Comparison of ENCODE assay signal across 9 cellular contexts in genomic region chr21:41411449-41412089, GRCh38. TPM values are rescaled to one million over a fixed set of nuclear protein-coding genes. Genes with fewer than 3 reads are reported as not detected.
DNase-seq lines count a peak whose midpoint lies in the region; ATAC-seq, FAIRE-seq and TF ChIP-seq lines count a peak whose summit lies in the region.
"Had no signal": no experiment of that assay in that cellular context is flagged by ENCODE, and none has a peak within 500 bp of the region (broad histone marks: within the 10 kb centered on the region; RNA-seq: fewer than 3 reads in every experiment).

No MANE protein-coding gene starts in this region.

- RAD21 ChIA-PET in HCT116 (lab: Charles Lee; ENCODE audit: low non-redundant PET in 1 of 2, low total read pairs in 2 of 2, uncharacterized antibody in 2 of 2, unreplicated experiment in 2 of 2) = no interaction called here

- H3K4me1 ChIP-seq in HCT116 (ENCODE audit: control insufficient read depth in 1 of 2, insufficient read depth in 2 of 2, low read length in 2 of 2) (peaks cover 2 to 8% of the 10 kb centered on the region in 2 experiments; a peak in 3 of 4 replicates), HepG2 (ENCODE audit: insufficient read depth, low read length) (peaks cover 13% of the 10 kb centered on the region)

- no peak overlapping the region for H2AFZ ChIP-seq in HCT116 (ENCODE audit: low read depth, low read length, poor library complexity, severe bottlenecking)
- no peak overlapping the region for H2AFZ ChIP-seq in HepG2 (ENCODE audit: low read length)

- TF ChIP-seq EP300 in HepG2 (IDR thresholded peaks at IDR 0.05; ENCODE audit: low read depth in 2 of 2, low read length in 2 of 2) = no peak
- no peak for TF ChIP-seq EP300 in HepG2 (CRISPR knock-in tag; IDR thresholded peaks at IDR 0.05; ENCODE audit: borderline replicate concordance)

- peak; percentile 86 for ATAC-seq in HCT116
- ATAC-seq in HepG2 = peak; percentile 84
- ATAC-seq in GM21423 (IDR thresholded peaks at IDR 0.05; ENCODE audit: unreplicated experiment) = no peak
- ATAC-seq in GM21825 (IDR thresholded peaks at IDR 0.05; ENCODE audit: unreplicated experiment) = no peak
- ATAC-seq in GM21515 (IDR thresholded peaks at IDR 0.05; ENCODE audit: unreplicated experiment) = no peak

- H3K4me1 Mint-ChIP-seq in Calu3 (ENCODE audit: low read depth, unreplicated experiment) = no peaks in the 10 kb centered on the region
- no peaks in the 10 kb centered on the region for H3K4me1 Mint-ChIP-seq in activated CD4-positive, alpha-beta memory T cell treated with anti-CD3 and anti-CD28 coated beads for 36 hours (ENCODE audit: low read depth)

- H3K9me2 ChIP-seq in HCT116 (ENCODE audit: insufficient read depth) = no peaks in the 10 kb centered on the region

- H3K36me3 Mint-ChIP-seq in Calu3 (ENCODE audit: insufficient read depth, unreplicated experiment) = no peaks in the 10 kb centered on the region
- H3K36me3 Mint-ChIP-seq in activated CD4-positive, alpha-beta memory T cell treated with anti-CD3 and anti-CD28 coated beads for 36 hours = peaks cover 34% of the 10 kb centered on the region

- WGBS in HepG2 (ENCODE audit: low lambda C conversion rate) = 76% methylated on average over 5 of the region's 5 CpGs

- no peak overlapping the region for H3K4me3 Mint-ChIP-seq in Calu3 (ENCODE audit: low read depth, unreplicated experiment)
- H3K4me3 Mint-ChIP-seq in activated CD4-positive, alpha-beta memory T cell treated with anti-CD3 and anti-CD28 coated beads for 36 hours = no peak overlapping the region
- H3K4me3 Mint-ChIP-seq: T-cell had no signal

- intact Hi-C loops in Calu3 (cut with micrococcal nuclease; ENCODE audit: unreplicated experiment) (no loop called here), HCT116 (cut with micrococcal nuclease) (no loop called here), HepG2 (cut with micrococcal nuclease; ENCODE audit: unreplicated experiment) (no loop called here)
- intact Hi-C loops in activated CD4-positive, alpha-beta memory T cell treated with anti-CD3 and anti-CD28 coated beads for 36 hours (cut with micrococcal nuclease) = no loop called here

- CTCF ChIA-PET in Calu3 (lab: Charles Lee) = interaction anchor here (3.0 kb wide), 1 partner anchor 128 kb away, joined by 10 read pairs; no protein-coding TSS in a partner anchor
- CTCF ChIA-PET in HCT116 (lab: Charles Lee) = interaction anchor here (1.2 to 1.9 kb wide), 4 partner anchors 12 to 152 kb away, joined by 3 to 9 read pairs (median 4); no protein-coding TSS in a partner anchor
- CTCF ChIA-PET in activated CD4-positive, alpha-beta memory T cell treated with anti-CD3 and anti-CD28 coated beads for 36 hours (lab: Charles Lee) = interaction anchor here (0.5 to 0.6 kb wide), 2 partner anchors 21 to 66 kb away, joined by 3 to 4 read pairs; no protein-coding TSS in a partner anchor
- CTCF ChIA-PET in HepG2 (lab: Yijun Ruan, JAX; ENCODE audit: low intra/inter-chr PET ratio, low total read pairs) = no interaction called here

- H3K27ac ChIP-seq in HCT116 (ENCODE audit: low read depth, low read length) (no peak overlapping the region), HepG2 (ENCODE audit: extremely low read length, insufficient read depth, low read length) (no peak overlapping the region)

- H3K9ac ChIP-seq in HCT116 (ENCODE audit: low read length) = no peak overlapping the region
- no peak overlapping the region for H3K9ac ChIP-seq in HepG2 (ENCODE audit: insufficient read depth, low read depth, low read length)

- H3K4me2 ChIP-seq in HCT116 (ENCODE audit: low read length) (peak overlapping the region; percentile 9; the same call in 1 of the 2 replicates), HepG2 (ENCODE audit: low read depth, low read length) (no peak overlapping the region; the same call in 1 of the 2 replicates)

- peaks cover 28% of the 10 kb centered on the region for H3K27me3 Mint-ChIP-seq in Calu3 (ENCODE audit: unreplicated experiment)
- no peaks in the 10 kb centered on the region for H3K27me3 Mint-ChIP-seq in activated CD4-positive, alpha-beta memory T cell treated with anti-CD3 and anti-CD28 coated beads for 36 hours
- H3K27me3 Mint-ChIP-seq: T-cell had no signal

- H3K9me3 ChIP-seq in HCT116 (ENCODE audit: control insufficient read depth in 1 of 2, insufficient read depth in 1 of 2, low read depth in 1 of 2, low read length in 2 of 2) (no peaks in the 10 kb centered on the region), HepG2 (ENCODE audit: low read length) (no peaks in the 10 kb centered on the region)

- FAIRE-seq in HepG2 (lab: Jason Lieb, UNC) = no peak

- TF ChIP-seq POLR2A in HCT116 (IDR thresholded peaks at IDR 0.05; ENCODE audit: borderline replicate concordance, extremely low read depth, insufficient read depth, insufficient read length) (no peak), HepG2 (IDR thresholded peaks at IDR 0.05; ENCODE audit: insufficient read depth in 1 of 2, low read depth in 2 of 2, low read length in 2 of 2) (no peak)

- no TSS peak for BruUV-seq in Calu3 (replicated peaks; lab: Mats Ljungman, UMichigan)
- BruUV-seq in HCT116 (replicated peaks; lab: Mats Ljungman, UMichigan) = no TSS peak
- BruUV-seq in HepG2 (replicated peaks; lab: Mats Ljungman, UMichigan) = no TSS peak

- DNase-seq in Calu3 (peak; percentile 24), HCT116 (ENCODE audit: low read depth, low spot score) (no peak), HepG2 (ENCODE audit: low spot score) (peak; percentile 9), NOMO-1 (lab: John Stamatoyannopoulos, UW; ENCODE audit: unreplicated experiment in 2 of 2) (no peak)
- DNase-seq in activated CD4-positive, alpha-beta memory T cell treated with anti-CD3 and anti-CD28 coated beads for 36 hours = peak; percentile 36

- H3K36me3 ChIP-seq in HCT116 (ENCODE audit: control insufficient read depth in 1 of 2, insufficient read depth in 2 of 2, low read length in 2 of 2) = no peaks in the 10 kb centered on the region
- peaks cover 0 to 5% of the 10 kb centered on the region in 2 experiments; a peak in 2 of 5 replicates for H3K36me3 ChIP-seq in HepG2 (replicated peaks in 1 of 2; ENCODE audit: control insufficient read depth in 1 of 2, insufficient read depth in 2 of 2, low read length in 2 of 2)

- TF ChIP-seq CTCF in Calu3 (IDR thresholded peaks at IDR 0.05; ENCODE audit: unreplicated experiment) (no peak), HCT116 (IDR thresholded peaks at IDR 0.05 in 2 of 3, conservative IDR thresholded peaks at IDR 0.05 in 1 of 3; ENCODE audit: borderline replicate concordance in 1 of 3, insufficient read depth in 1 of 3, low read depth in 2 of 3, low read length in 2 of 3) (peak in 2 of 3 experiments; percentile 16 to 40; a peak in 3 of 6 replicates), HepG2 (CRISPR knock-in tag; IDR thresholded peaks at IDR 0.05) (peak; percentile 32; the same call in 1 of the 2 replicates)

- H4K20me1 ChIP-seq in HCT116 (ENCODE audit: insufficient read depth) (no peaks in the 10 kb centered on the region), HepG2 (ENCODE audit: insufficient read depth, low read length) (no peaks in the 10 kb centered on the region)

- TF ChIP-seq RAD21 in HCT116 (IDR thresholded peaks at IDR 0.05; ENCODE audit: low read depth) = no peak
- no peak for TF ChIP-seq RAD21 in HepG2 (CRISPR knock-in tag; IDR thresholded peaks at IDR 0.05)

- no peaks in the 10 kb centered on the region for H3K79me2 ChIP-seq in HCT116 (ENCODE audit: insufficient read depth, low read length)
- H3K79me2 ChIP-seq in HepG2 (ENCODE audit: insufficient read depth, low read length) = no peaks in the 10 kb centered on the region

- no peaks in the 10 kb centered on the region for H3K9me3 Mint-ChIP-seq in Calu3 (ENCODE audit: low read depth, unreplicated experiment)
- H3K9me3 Mint-ChIP-seq in activated CD4-positive, alpha-beta memory T cell treated with anti-CD3 and anti-CD28 coated beads for 36 hours = peaks cover 39% of the 10 kb centered on the region

- H3K27me3 ChIP-seq in HCT116 (ENCODE audit: insufficient read depth, low read length) (peaks cover 16% of the 10 kb centered on the region), HepG2 (ENCODE audit: control insufficient read depth in 1 of 2, insufficient read depth in 2 of 2, low read length in 2 of 2) (no peaks in the 10 kb centered on the region)

- H3K27ac Mint-ChIP-seq in Calu3 (ENCODE audit: unreplicated experiment) = no peak overlapping the region
- no peak overlapping the region for H3K27ac Mint-ChIP-seq in activated CD4-positive, alpha-beta memory T cell treated with anti-CD3 and anti-CD28 coated beads for 36 hours
- H3K27ac Mint-ChIP-seq: T-cell had no signal

- in situ Hi-C loops in HepG2 (cut with HindIII; ENCODE audit: extremely low pct_ligation_motif_present, low pct_unique_long_range_greater_than_20kb) = no loop called here

- POLR2A ChIA-PET in HCT116 (lab: Charles Lee) = interaction anchor here (1.3 kb wide), 1 partner anchor 12 kb away, joined by 3 read pairs; no protein-coding TSS in a partner anchor
- POLR2A ChIA-PET in activated CD4-positive, alpha-beta memory T cell treated with anti-CD3 and anti-CD28 coated beads for 36 hours (lab: Charles Lee) = interaction anchor here (1.0 kb wide), 1 partner anchor 9 kb away, joined by 3 read pairs; no protein-coding TSS in a partner anchor
- POLR2A ChIA-PET in HepG2 (lab: Yijun Ruan, JAX) = no interaction called here

- H3K4me3 ChIP-seq in HCT116 (replicated peaks in 1 of 2; ENCODE audit: low read depth in 1 of 2, low read length in 2 of 2) (no peak overlapping the region), HepG2 (replicated peaks in 1 of 3; ENCODE audit: insufficient read depth in 1 of 3, low read depth in 2 of 3, low read length in 3 of 3) (no peak overlapping the region)

RNA-seq across cellular contexts. Expression of gene MX1, which starts 14.5 kb away (rescaled TPM):
- total RNA-seq in Calu3 (2022) = 175 and 504 TPM in 2 replicates
- 2.0 TPM for total RNA-seq in HCT116 (2021; ENCODE audit: unreplicated experiment)
- 0.81 and 0.85 TPM in 2 replicates for polyA plus RNA-seq in HCT116 (2012)
- 100 to 1,000 TPM; 106 TPM for total RNA-seq in activated CD4-positive, alpha-beta memory T cell treated with anti-CD3 and anti-CD28 coated beads for 36 hours
- total RNA-seq in HepG2 (2016; rRNA removed; fragmentation: Illumina TruSeq; extraction: Trizol) = 5.8 and 6.5 TPM in 2 replicates
- total RNA-seq in HepG2 (2016; cell fraction: cytosol; rRNA removed; fragmentation: Illumina TruSeq; extraction: Trizol; ENCODE audit: low read depth) = 0.91 and 1.5 TPM in 2 replicates
- 4.7 and 6.3 TPM in 2 replicates for total RNA-seq in HepG2 (2016; cell fraction: insoluble cytoplasmic fraction; rRNA removed; fragmentation: Illumina TruSeq; extraction: Trizol)
- total RNA-seq in HepG2 (2016; cell fraction: membrane; rRNA removed; fragmentation: Illumina TruSeq; extraction: Trizol) = 2.0 and 2.5 TPM in 2 replicates
- total RNA-seq in HepG2 (2016; cell fraction: nucleus; rRNA removed; fragmentation: Illumina TruSeq; extraction: Trizol) = 5.1 and 6.0 TPM in 2 replicates
- polyA plus RNA-seq in HepG2 (2011; rRNA removed) = 2.6 and 4.1 TPM in 2 replicates
- polyA plus RNA-seq in HepG2 (2011; cell fraction: cytosol; rRNA removed) = 1.9 and 3.3 TPM in 2 replicates
- 10.6 and 13.3 TPM in 2 replicates for polyA plus RNA-seq in HepG2 (2011; cell fraction: nucleus; rRNA removed)
- 3.1 and 3.2 TPM in 2 replicates for polyA plus RNA-seq in HepG2 (2012)
- polyA plus RNA-seq in HepG2 (2016; cell fraction: cytosol; fragmentation: Illumina TruSeq; extraction: Trizol; ENCODE audit: low read depth) = 0.67 and 0.69 TPM in 2 replicates
- 4.3 and 4.6 TPM in 2 replicates for polyA plus RNA-seq in HepG2 (2016; cell fraction: insoluble cytoplasmic fraction; fragmentation: Illumina TruSeq; extraction: Trizol; ENCODE audit: low read depth)
- 1.1 and 1.5 TPM in 2 replicates for polyA plus RNA-seq in HepG2 (2016; cell fraction: membrane; fragmentation: Illumina TruSeq; extraction: Trizol; ENCODE audit: low read depth)
- polyA plus RNA-seq in HepG2 (2016; cell fraction: nucleus; fragmentation: Illumina TruSeq; extraction: Trizol; ENCODE audit: insufficient read depth, low read depth) = 6.6 and 7.4 TPM in 2 replicates
- polyA minus RNA-seq in HepG2 (2011; rRNA and poly(A)+ RNA removed; ENCODE audit: low replicate concordance) = 6.7 and 7.0 TPM in 2 replicates
- 2.9 and 4.3 TPM in 2 replicates for polyA minus RNA-seq in HepG2 (2011; cell fraction: cytosol; rRNA and poly(A)+ RNA removed)
- polyA minus RNA-seq in HepG2 (2011; cell fraction: nucleus; rRNA and poly(A)+ RNA removed) = 8.6 and 13.1 TPM in 2 replicates

RNA-seq across cellular contexts. Expression of gene MX2, which starts 49.7 kb away (rescaled TPM):
- total RNA-seq in Calu3 (2022) (17.6 and 65.2 TPM in 2 replicates), HCT116 (2021; ENCODE audit: unreplicated experiment) (0.22 TPM), HepG2 (2016; rRNA removed; fragmentation: Illumina TruSeq; extraction: Trizol) (35.7 and 46.9 TPM in 2 replicates)
- 0.12 TPM in 2 replicates for polyA plus RNA-seq in HCT116 (2012)
- 10 to 100 TPM; 25.3 to 26.9 TPM for total RNA-seq in activated CD4-positive, alpha-beta memory T cell treated with anti-CD3 and anti-CD28 coated beads for 36 hours
- total RNA-seq in HepG2 (2016; cell fraction: cytosol; rRNA removed; fragmentation: Illumina TruSeq; extraction: Trizol; ENCODE audit: low read depth) = 13.1 and 13.9 TPM in 2 replicates
- total RNA-seq in HepG2 (2016; cell fraction: insoluble cytoplasmic fraction; rRNA removed; fragmentation: Illumina TruSeq; extraction: Trizol) = 36.0 and 40.4 TPM in 2 replicates
- total RNA-seq in HepG2 (2016; cell fraction: membrane; rRNA removed; fragmentation: Illumina TruSeq; extraction: Trizol) = 49.7 and 53.9 TPM in 2 replicates
- 22.1 and 28.5 TPM in 2 replicates for total RNA-seq in HepG2 (2016; cell fraction: nucleus; rRNA removed; fragmentation: Illumina TruSeq; extraction: Trizol)
- 24.0 and 26.3 TPM in 2 replicates for polyA plus RNA-seq in HepG2 (2011; rRNA removed)
- polyA plus RNA-seq in HepG2 (2011; cell fraction: cytosol; rRNA removed) = 19.7 and 23.1 TPM in 2 replicates
- polyA plus RNA-seq in HepG2 (2011; cell fraction: nucleus; rRNA removed) = 20.8 and 25.8 TPM in 2 replicates
- polyA plus RNA-seq in HepG2 (2012) = 21.5 and 22.7 TPM in 2 replicates
- polyA plus RNA-seq in HepG2 (2016; cell fraction: cytosol; fragmentation: Illumina TruSeq; extraction: Trizol; ENCODE audit: low read depth) = 15.4 and 17.8 TPM in 2 replicates
- 34.6 and 40.6 TPM in 2 replicates for polyA plus RNA-seq in HepG2 (2016; cell fraction: insoluble cytoplasmic fraction; fragmentation: Illumina TruSeq; extraction: Trizol; ENCODE audit: low read depth)
- polyA plus RNA-seq in HepG2 (2016; cell fraction: membrane; fragmentation: Illumina TruSeq; extraction: Trizol; ENCODE audit: low read depth) = 37.5 and 39.1 TPM in 2 replicates
- polyA plus RNA-seq in HepG2 (2016; cell fraction: nucleus; fragmentation: Illumina TruSeq; extraction: Trizol; ENCODE audit: insufficient read depth, low read depth) = 26.6 and 29.1 TPM in 2 replicates
- 0.21 and 25.1 TPM in 2 replicates for polyA minus RNA-seq in HepG2 (2011; rRNA and poly(A)+ RNA removed; ENCODE audit: low replicate concordance)
- 15.5 and 16.9 TPM in 2 replicates for polyA minus RNA-seq in HepG2 (2011; cell fraction: cytosol; rRNA and poly(A)+ RNA removed)
- 45.6 and 52.1 TPM in 2 replicates for polyA minus RNA-seq in HepG2 (2011; cell fraction: nucleus; rRNA and poly(A)+ RNA removed)

Comparison
In these comparisons a context has a peak if more than half of its experiments do, and no peak if none do; other contexts are left out.
1. DNase-seq: peak in Calu3 (single experiment), activated CD4-positive, alpha-beta memory T cell treated with anti-CD3 and anti-CD28 coated beads for 36 hours (single experiment) and HepG2 (single experiment); none in HCT116 (single experiment) and NOMO-1 (0 of 2).
2. ATAC-seq: peak in HCT116 (single experiment) and HepG2 (single experiment); none in GM21423 (single experiment), GM21825 (single experiment) and GM21515 (single experiment).
3. RNA of gene MX1, which starts 14.5 kb away (total RNA-seq): 175 to 504 TPM in Calu3 and 106 TPM in activated CD4-positive, alpha-beta memory T cell treated with anti-CD3 and anti-CD28 coated beads for 36 hours; 0.91 to 6.5 TPM in HepG2 and 2.0 TPM in HCT116 (single experiment); every median in the first group is over 10 times any median in the second.
4. RNA of gene MX2, which starts 49.7 kb away (total RNA-seq): 13.1 to 53.9 TPM in HepG2, 25.3 to 26.9 TPM in activated CD4-positive, alpha-beta memory T cell treated with anti-CD3 and anti-CD28 coated beads for 36 hours and 17.6 to 65.2 TPM in Calu3; 0.22 TPM in HCT116 (single experiment); every median in the first group is over 10 times any median in the second.